In the genomic region with DNA sequence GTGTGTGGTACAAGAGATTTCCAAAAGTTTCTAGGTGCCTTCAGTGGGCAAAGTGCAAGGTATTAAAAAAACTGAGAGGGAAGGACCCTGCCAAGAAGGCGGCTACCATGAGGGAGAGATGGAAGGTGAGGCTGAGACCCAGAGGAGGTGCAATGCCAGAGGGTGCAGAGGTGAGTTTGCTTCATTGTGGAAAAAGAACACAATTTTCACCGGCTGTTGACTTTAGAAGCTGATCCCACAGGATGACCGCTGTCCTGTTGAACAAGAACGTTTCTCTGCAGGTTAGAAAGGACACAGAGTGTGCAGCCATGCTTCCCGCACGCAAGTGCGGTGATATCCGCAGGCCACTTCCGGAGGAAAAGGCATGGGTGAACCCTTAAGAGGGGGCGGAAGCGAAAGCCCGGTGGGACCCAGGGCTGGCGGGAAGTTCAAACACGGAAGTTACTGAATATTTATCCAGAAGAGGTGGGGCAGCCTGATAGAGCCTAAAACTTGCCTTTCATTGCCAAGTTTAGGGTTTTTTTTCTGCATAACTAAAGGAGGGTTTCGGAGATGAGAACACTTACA, we compare ENCODE assay signal across 10 cellular contexts. TPM values are rescaled to one million over a fixed set of nuclear protein-coding genes. Genes with fewer than 3 reads are reported as not detected.
DNase-seq lines count a peak whose midpoint lies in the region; ATAC-seq and TF ChIP-seq lines count a peak whose summit lies in the region.
"Had no signal": no experiment of that assay in that cellular context is flagged by ENCODE, and none has a peak within 500 bp of the region (broad histone marks: within the 10 kb centered on the region; RNA-seq: fewer than 3 reads in every experiment).

No MANE protein-coding gene starts in this region.

- peaks cover 29% of the 10 kb centered on the region for H3K4me1 Mint-ChIP-seq in activated CD4-positive, alpha-beta T cell treated with anti-CD3 and anti-CD28 coated beads for 36 hours

- no peaks in the 10 kb centered on the region for H3K9me3 ChIP-seq in mucosa of descending colon
- H3K9me3 ChIP-seq: A549, ascending aorta had no signal

- intact Hi-C loops in activated CD4-positive, alpha-beta T cell treated with anti-CD3 and anti-CD28 coated beads for 36 hours (cut with DNase I, micrococcal nuclease) = no loop called here
- intact Hi-C loops in mucosa of descending colon (cut with DNase I, micrococcal nuclease) = no loop called here

- no peaks in the 10 kb centered on the region for H3K4me1 ChIP-seq in mucosa of descending colon (ENCODE audit: low read depth)
- H3K4me1 ChIP-seq: A549, ascending aorta had no signal

- no peak overlapping the region for H3K4me3 ChIP-seq in mucosa of descending colon
- H3K4me3 ChIP-seq: A549, ascending aorta had no signal

- peak overlapping the region; percentile 81 for H3K27ac Mint-ChIP-seq in activated CD4-positive, alpha-beta T cell treated with anti-CD3 and anti-CD28 coated beads for 36 hours

- no peak overlapping the region for H3K4me3 Mint-ChIP-seq in activated CD4-positive, alpha-beta T cell treated with anti-CD3 and anti-CD28 coated beads for 36 hours

- no peaks in the 10 kb centered on the region for H3K9me3 Mint-ChIP-seq in activated CD4-positive, alpha-beta T cell treated with anti-CD3 and anti-CD28 coated beads for 36 hours (ENCODE audit: low read depth)

- no peaks in the 10 kb centered on the region for H3K27me3 Mint-ChIP-seq in activated CD4-positive, alpha-beta T cell treated with anti-CD3 and anti-CD28 coated beads for 36 hours

- no peak for DNase-seq in activated CD4-positive, alpha-beta T cell treated with anti-CD3 and anti-CD28 coated beads for 36 hours
- DNase-seq in activated CD4-positive, alpha-beta T cell treated with anti-CD3 and anti-CD28 coated beads for 1 hour = no peak
- peak in 1 of 3 donors; percentile 66 for DNase-seq in mucosa of descending colon
- DNase-seq in AG08396 (ENCODE audit: low spot score) = no peak
- no peak for DNase-seq in NCI-H748 treated with DMSO at 0.1 percent for 48 hours (lab: John Stamatoyannopoulos, UW)
- DNase-seq in RKO (ENCODE audit: low spot score) = no peak

- no peak for ATAC-seq in activated CD4-positive, alpha-beta T cell treated with anti-CD3 and anti-CD28 coated beads for 36 hours
- ATAC-seq in GM21529 (IDR thresholded peaks at IDR 0.05; ENCODE audit: unreplicated experiment) = peak; percentile 49
- peak; percentile 39 for ATAC-seq in HG03565 (IDR thresholded peaks at IDR 0.05; ENCODE audit: unreplicated experiment)
- ATAC-seq in mucosa of descending colon = peak; percentile 53
- ATAC-seq: A549 had no signal

- TF ChIP-seq CTCF in mucosa of descending colon (IDR thresholded peaks at IDR 0.05) = no peak

- no peaks in the 10 kb centered on the region for H3K36me3 ChIP-seq in mucosa of descending colon (ENCODE audit: low read depth)

- peaks cover 73% of the 10 kb centered on the region for H3K36me3 Mint-ChIP-seq in activated CD4-positive, alpha-beta T cell treated with anti-CD3 and anti-CD28 coated beads for 36 hours (ENCODE audit: low read depth)

- POLR2A ChIA-PET in activated CD4-positive, alpha-beta T cell treated with anti-CD3 and anti-CD28 coated beads for 36 hours (lab: Charles Lee) = interaction anchor here (0.6 kb wide), 1 partner anchor 18 kb away, joined by 9 read pairs; no protein-coding TSS in a partner anchor

- CTCF ChIA-PET in activated CD4-positive, alpha-beta T cell treated with anti-CD3 and anti-CD28 coated beads for 36 hours (lab: Charles Lee) = interaction anchor here (0.6 to 1.0 kb wide), 2 partner anchors 22 to 408 kb away, joined by 3 read pairs; a partner anchor contains a TSS

RNA-seq across cellular contexts. Expression of a gene that starts 16.6 kb away (rescaled TPM):
- total RNA-seq in activated CD4-positive, alpha-beta T cell treated with anti-CD3 and anti-CD28 coated beads for 36 hours = 100 to 1,000 TPM in 1 of 2 experiments, 10 to 100 TPM in 1; 96.2 to 111 TPM
- total RNA-seq in mucosa of descending colon = 10 to 100 TPM; 17.4 to 23.0 (median 22.9) TPM

RNA-seq across cellular contexts. Expression of a gene that starts 22.3 kb away (rescaled TPM):
- total RNA-seq in activated CD4-positive, alpha-beta T cell treated with anti-CD3 and anti-CD28 coated beads for 36 hours = 10 to 100 TPM; 71.3 to 84.2 TPM
- total RNA-seq in mucosa of descending colon = 1 to 10 TPM; 3.1 to 4.9 (median 3.7) TPM

Comparison
In these comparisons a context has a peak if more than half of its experiments do, and no peak if none do; other contexts are left out.
1. RNA of a gene that starts 16.6 kb away (total RNA-seq): 96.2 to 111 TPM in activated CD4-positive, alpha-beta T cell treated with anti-CD3 and anti-CD28 coated beads for 36 hours; 17.4 to 23.0 TPM in mucosa of descending colon; every median in the first group is over 4 times any median in the second.
2. RNA of a gene that starts 22.3 kb away (total RNA-seq): 71.3 to 84.2 TPM in activated CD4-positive, alpha-beta T cell treated with anti-CD3 and anti-CD28 coated beads for 36 hours; 3.1 to 4.9 TPM in mucosa of descending colon; every median in the first group is over 10 times any median in the second.